12 cellular contexts compared by ENCODE assay signal in genomic region chr10:34299105-34299611, GRCh38.
DNase-seq lines count a peak whose midpoint lies in the region; ATAC-seq and TF ChIP-seq lines count a peak whose summit lies in the region.
"Had no signal": no experiment of that assay in that cellular context is flagged by ENCODE, and none has a peak within 500 bp of the region (broad histone marks: within the 10 kb centered on the region; RNA-seq: fewer than 3 reads in every experiment).

No MANE protein-coding gene starts in this region.

- no peaks in the 10 kb centered on the region for H3K9me3 Mint-ChIP-seq in nephron
- H3K9me3 Mint-ChIP-seq: CD4-positive, alpha-beta T cell had no signal

- H3K4me3 ChIP-seq in coronary artery (no peak overlapping the region), prostate gland (no peak overlapping the region)

- DNase-seq in GM13977 (ENCODE audit: low spot score) (peak; percentile 7), NCI-H748 (lab: John Stamatoyannopoulos, UW; ENCODE audit: unreplicated experiment) (peak; percentile 91), dermis microvascular lymphatic vessel endothelial cell (ENCODE audit: low read depth in 2 of 2) (peak; percentile 64 to 90), NCI-H524 (lab: John Stamatoyannopoulos, UW) (no peak), coronary artery (ENCODE audit: low spot score) (no peak), prostate gland (ENCODE audit: low spot score) (no peak)
- DNase-seq: CD4-positive, alpha-beta T cell; small intestine; stimulated activated CD8-positive, alpha-beta memory T cell treated with anti-CD3 and anti-CD28 coated beads, Interleukin-4, amount 100 ng/mL, for 48 hours had no signal

- TF ChIP-seq POLR2A in prostate gland (IDR thresholded peaks at IDR 0.05) = no peak

- H3K27me3 ChIP-seq in prostate gland (replicated peaks; ENCODE audit: insufficient read depth) = no peaks in the 10 kb centered on the region
- H3K27me3 ChIP-seq: foreskin keratinocyte had no signal

- in situ Hi-C loops in GM13977 (cut with MboI; ENCODE audit: low pct_unique_long_range_greater_than_20kb, low sequenced_read_pairs, unreplicated experiment) = no loop called here

- no peak for ATAC-seq in GM21447 (IDR thresholded peaks at IDR 0.05; ENCODE audit: unreplicated experiment)
- ATAC-seq: foreskin keratinocyte had no signal

- no peaks in the 10 kb centered on the region for H3K4me1 ChIP-seq in prostate gland (replicated peaks)

- 65% methylated on average over 3 of the region's 3 CpGs for WGBS in prostate gland

- no peaks in the 10 kb centered on the region for H3K27me3 Mint-ChIP-seq in nephron (ENCODE audit: low read depth)

- peak overlapping the region; percentile 61 to 89 (median 76) for H3K27ac Mint-ChIP-seq in nephron
- H3K27ac Mint-ChIP-seq: CD4-positive, alpha-beta T cell had no signal

- H3K4me1 Mint-ChIP-seq in nephron = peaks cover 43% of the 10 kb centered on the region

- H3K36me3 Mint-ChIP-seq in nephron (ENCODE audit: low read depth) = peaks cover 12% of the 10 kb centered on the region

- no peaks in the 10 kb centered on the region for H3K36me3 ChIP-seq in prostate gland

- TF ChIP-seq CTCF in GM13977 (IDR thresholded peaks at IDR 0.05; ENCODE audit: extremely low read depth, insufficient read depth, missing control alignments) (no peak), nephron (IDR thresholded peaks at IDR 0.05; ENCODE audit: unreplicated experiment in 3 of 3) (no peak), coronary artery (IDR thresholded peaks at IDR 0.05) (no peak), prostate gland (IDR thresholded peaks at IDR 0.05) (no peak)

- intact Hi-C loops in prostate gland (cut with DNase I) = no loop called here

- no peaks in the 10 kb centered on the region for H3K9me3 ChIP-seq in prostate gland

- no peak overlapping the region for H3K4me3 Mint-ChIP-seq in nephron
- H3K4me3 Mint-ChIP-seq: CD4-positive, alpha-beta T cell had no signal

- H3K27ac ChIP-seq in coronary artery (no peak overlapping the region), prostate gland (no peak overlapping the region)
- H3K27ac ChIP-seq: foreskin keratinocyte had no signal

Comparison
In these comparisons a context has a peak if more than half of its experiments do, and no peak if none do; other contexts are left out.
1. DNase-seq: peak in GM13977 (single experiment), NCI-H748 (single experiment) and dermis microvascular lymphatic vessel endothelial cell (2 of 2); none in NCI-H524 (0 of 2), coronary artery (single experiment) and prostate gland (single experiment).